Comparison of ENCODE assay signal across 35 cellular contexts in genomic region chr3:84922682-84923081, GRCh38. TPM values are rescaled to one million over a fixed set of nuclear protein-coding genes. Genes with fewer than 3 reads are reported as not detected.
"Had no signal": no experiment of that assay in that cellular context is flagged by ENCODE, and none has a peak within 500 bp of the region (broad histone marks: within the 10 kb centered on the region; RNA-seq: fewer than 3 reads in every experiment).

No MANE protein-coding gene starts in this region.

- ATAC-seq: activated naive CD4-positive, alpha-beta T cell treated with anti-CD3 and anti-CD28 coated beads, Interleukin-2, amount 50 U/mL, for 72 hours; activated naive CD8-positive, alpha-beta T cell treated with anti-CD3 and anti-CD28 coated beads, Interleukin-2, amount 50 U/mL, for 24 hours; activated T-cell treated with anti-CD3 and anti-CD28 coated beads, Interleukin-2, amount 50 U/mL, for 4 hours; activated T-cell treated with anti-CD3 and anti-CD28 coated beads, Interleukin-2, amount 50 U/mL, for 72 hours; activated T-helper 17 cell treated with anti-CD3 and anti-CD28 coated beads, Interleukin-2, amount 50 U/mL, for 72 hours; body of pancreas had no signal

- H3K9me3 ChIP-seq: adrenal gland, ascending aorta, body of pancreas had no signal

- H3K27ac ChIP-seq: adrenal gland, ascending aorta, body of pancreas, brain microvascular endothelial cell, breast epithelium, cardiac muscle cell had no signal

- H3K4me3 ChIP-seq: adrenal gland, ascending aorta, body of pancreas, breast epithelium, cardiac muscle cell had no signal

- H3K4me1 ChIP-seq: adrenal gland, ascending aorta, body of pancreas, breast epithelium had no signal

- H3K27me3 ChIP-seq: adrenal gland, ascending aorta, body of pancreas, brain microvascular endothelial cell, breast epithelium, cardiac muscle cell had no signal

- DNase-seq: activated effector memory CD4-positive, alpha-beta T cell treated with anti-CD3 and anti-CD28 coated beads, Interleukin-2, amount 50 U/mL, for 16 hours; activated effector memory CD4-positive, alpha-beta T cell treated with Interleukin-2 at 50 U/mL for 16 hours; activated gamma-delta T cell; activated gamma-delta T cell treated with Interleukin-2 at 50 U/mL for 16 hours; activated naive CD4-positive, alpha-beta T cell; activated naive CD4-positive, alpha-beta T cell treated with anti-CD3 and anti-CD28 coated beads for 36 hours; activated naive CD4-positive, alpha-beta T cell treated with anti-CD3 and anti-CD28 coated beads, Interleukin-2, amount 10 ng/mL, durations not matched to agents 7 days and 5 days; activated naive CD4-positive, alpha-beta T cell treated with anti-CD3 and anti-CD28 coated beads, Interleukin-2, amount 50 U/mL, for 16 hours; activated naive CD4-positive, alpha-beta T cell treated with Interleukin-2 at 50 U/mL for 16 hours; activated naive CD8-positive, alpha-beta T cell treated with anti-CD3 and anti-CD28 coated beads for 36 hours; activated naive CD8-positive, alpha-beta T cell treated with anti-CD3 and anti-CD28 coated beads, Interleukin-2, amount 10 ng/mL, durations not matched to agents 7 days and 5 days; activated naive CD8-positive, alpha-beta T cell treated with anti-CD3 and anti-CD28 coated beads, Interleukin-2, amount 50 U/mL, for 24 hours; activated T-cell treated with anti-CD3 and anti-CD28 coated beads, Interleukin-2, amount 50 U/mL, for 24 hours; activated T-cell treated with anti-CD3 and anti-CD28 coated beads, Interleukin-2, amount 50 U/mL, for 4 hours; activated T-cell treated with anti-CD3 and anti-CD28 coated beads, Interleukin-2, amount 50 U/mL, for 48 hours; activated T-cell treated with anti-CD3 and anti-CD28 coated beads, Interleukin-2, amount 50 U/mL, for 72 hours; adrenal gland; amniotic stem cell; amygdala; anterior cingulate cortex; aorta; body of pancreas; brain microvascular endothelial cell; caudate nucleus; central memory CD4-positive, alpha-beta T cell; cerebellar nuclear complex had no signal

- H3K36me3 ChIP-seq: adrenal gland, ascending aorta, brain microvascular endothelial cell, breast epithelium, cardiac muscle cell had no signal

- FAIRE-seq: astrocyte, bronchial epithelial cell had no signal

RNA-seq across cellular contexts. Expression of gene CADM2, which starts 36.1 kb away (rescaled TPM):
- total RNA-seq: activated naive CD4-positive, alpha-beta T cell treated with anti-CD3 and anti-CD28 coated beads for 36 hours; activated naive CD4-positive, alpha-beta T cell treated with anti-CD3 and anti-CD28 coated beads, Interleukin-2, amount 50 U/mL, for 72 hours; activated T-cell treated with anti-CD3 and anti-CD28 coated beads, Interleukin-2, amount 50 U/mL, for 4 hours; activated T-cell treated with anti-CD3 and anti-CD28 coated beads, Interleukin-2, amount 50 U/mL, for 72 hours; activated T-helper 1 cell treated with anti-CD3 and anti-CD28 coated beads, Interleukin-12 subunit alpha, Interleukin-12 subunit beta, Interleukin-2, Interleukin-4 antibody, amounts not matched to agents 30 ng/mL and 10 ng/mL and 1 ng/mL, durations not matched to agents 14 hours and 24 hours and 36 hours; activated T-helper 17 cell treated with anti-CD3 and anti-CD28 coated beads, Interleukin-2, amount 50 U/mL, for 72 hours; activated T-helper 2 cell treated with anti-CD3 and anti-CD28 coated beads, Interferon-gamma antibody, Interleukin-2, Interleukin-4, amounts not matched to agents 10 μg/mL and 5 μg/mL and 100 μg/mL, durations not matched to agents 14 hours and 24 hours and 36 hours had no signal
- polyA plus RNA-seq: aorta had no signal
